Comparison of ENCODE assay signal across 1 cellular context in genomic region chr16:30041841-30042240, GRCh38.
A peak's percentile ranks its signal among the peaks of the same experiment; 100 is the strongest.
TF ChIP-seq lines count a peak whose summit lies in the region.

No MANE protein-coding gene starts in this region.

TF ChIP-seq in K562, 482 proteins besides CTCF, POLR2A, EP300 and RAD21:
- TF ChIP-seq, protein P1, sequence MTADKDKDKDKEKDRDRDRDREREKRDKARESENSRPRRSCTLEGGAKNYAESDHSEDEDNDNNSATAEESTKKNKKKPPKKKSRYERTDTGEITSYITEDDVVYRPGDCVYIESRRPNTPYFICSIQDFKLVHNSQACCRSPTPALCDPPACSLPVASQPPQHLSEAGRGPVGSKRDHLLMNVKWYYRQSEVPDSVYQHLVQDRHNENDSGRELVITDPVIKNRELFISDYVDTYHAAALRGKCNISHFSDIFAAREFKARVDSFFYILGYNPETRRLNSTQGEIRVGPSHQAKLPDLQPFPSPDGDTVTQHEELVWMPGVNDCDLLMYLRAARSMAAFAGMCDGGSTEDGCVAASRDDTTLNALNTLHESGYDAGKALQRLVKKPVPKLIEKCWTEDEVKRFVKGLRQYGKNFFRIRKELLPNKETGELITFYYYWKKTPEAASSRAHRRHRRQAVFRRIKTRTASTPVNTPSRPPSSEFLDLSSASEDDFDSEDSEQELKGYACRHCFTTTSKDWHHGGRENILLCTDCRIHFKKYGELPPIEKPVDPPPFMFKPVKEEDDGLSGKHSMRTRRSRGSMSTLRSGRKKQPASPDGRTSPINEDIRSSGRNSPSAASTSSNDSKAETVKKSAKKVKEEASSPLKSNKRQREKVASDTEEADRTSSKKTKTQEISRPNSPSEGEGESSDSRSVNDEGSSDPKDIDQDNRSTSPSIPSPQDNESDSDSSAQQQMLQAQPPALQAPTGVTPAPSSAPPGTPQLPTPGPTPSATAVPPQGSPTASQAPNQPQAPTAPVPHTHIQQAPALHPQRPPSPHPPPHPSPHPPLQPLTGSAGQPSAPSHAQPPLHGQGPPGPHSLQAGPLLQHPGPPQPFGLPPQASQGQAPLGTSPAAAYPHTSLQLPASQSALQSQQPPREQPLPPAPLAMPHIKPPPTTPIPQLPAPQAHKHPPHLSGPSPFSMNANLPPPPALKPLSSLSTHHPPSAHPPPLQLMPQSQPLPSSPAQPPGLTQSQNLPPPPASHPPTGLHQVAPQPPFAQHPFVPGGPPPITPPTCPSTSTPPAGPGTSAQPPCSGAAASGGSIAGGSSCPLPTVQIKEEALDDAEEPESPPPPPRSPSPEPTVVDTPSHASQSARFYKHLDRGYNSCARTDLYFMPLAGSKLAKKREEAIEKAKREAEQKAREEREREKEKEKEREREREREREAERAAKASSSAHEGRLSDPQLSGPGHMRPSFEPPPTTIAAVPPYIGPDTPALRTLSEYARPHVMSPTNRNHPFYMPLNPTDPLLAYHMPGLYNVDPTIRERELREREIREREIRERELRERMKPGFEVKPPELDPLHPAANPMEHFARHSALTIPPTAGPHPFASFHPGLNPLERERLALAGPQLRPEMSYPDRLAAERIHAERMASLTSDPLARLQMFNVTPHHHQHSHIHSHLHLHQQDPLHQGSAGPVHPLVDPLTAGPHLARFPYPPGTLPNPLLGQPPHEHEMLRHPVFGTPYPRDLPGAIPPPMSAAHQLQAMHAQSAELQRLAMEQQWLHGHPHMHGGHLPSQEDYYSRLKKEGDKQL (CRISPR knock-in tag; IDR thresholded peaks at IDR 0.05; ENCODE audit: borderline replicate concordance): no peak
- TF ChIP-seq BHLHE40 (IDR thresholded peaks at IDR 0.05; ENCODE audit: low read length) (no peak), TEAD4 (IDR thresholded peaks at IDR 0.05; ENCODE audit: low read length) (no peak), TEAD4 (CRISPR knock-in tag; IDR thresholded peaks at IDR 0.05; ENCODE audit: borderline replicate concordance) (no peak), CREB1 (IDR thresholded peaks at IDR 0.05) (no peak), CREB1 (CRISPR knock-in tag; IDR thresholded peaks at IDR 0.05) (no peak), POLR3A (IDR thresholded peaks at IDR 0.05; ENCODE audit: borderline replicate concordance, extremely low read depth, insufficient read depth, insufficient read length) (no peak), GMEB1 (CRISPR knock-in tag; IDR thresholded peaks at IDR 0.05) (no peak), ZKSCAN8 (CRISPR knock-in tag; IDR thresholded peaks at IDR 0.05) (no peak), PHF21A (IDR thresholded peaks at IDR 0.05; ENCODE audit: borderline replicate concordance, low read depth) (no peak), CC2D1A (IDR thresholded peaks at IDR 0.05) (0 out of 2 replicates have a peak, but pooled peaks have one; percentile 30), FOXK2 (conservative IDR thresholded peaks at IDR 0.05 in 1 of 2, IDR thresholded peaks at IDR 0.05 in 1 of 2; ENCODE audit: low read depth in 2 of 2) (peak in 1 of 2 experiments; percentile 31; a peak in 1 of 4 replicates), ZNF699 (CRISPR knock-in tag; IDR thresholded peaks at IDR 0.05; ENCODE audit: insufficient replicate concordance) (no peak), ARID3A (IDR thresholded peaks at IDR 0.05; ENCODE audit: borderline replicate concordance, low read depth, low read length) (peak; percentile 81; the same call in 1 of the 2 replicates), TGIF2 (CRISPR knock-in tag; IDR thresholded peaks at IDR 0.05) (no peak), MAFK (IDR thresholded peaks at IDR 0.05; ENCODE audit: low read length) (no peak), ILF3 (IDR thresholded peaks at IDR 0.05; ENCODE audit: borderline replicate concordance) (no peak)
